ENCODE assay signal across 39 cellular contexts in genomic region chr2:53302455-53302854, GRCh38.
"Had no signal": no experiment of that assay in that cellular context is flagged by ENCODE, and none has a peak within 500 bp of the region (broad histone marks: within the 10 kb centered on the region; RNA-seq: fewer than 3 reads in every experiment).

No MANE protein-coding gene starts in this region.

- H3K27me3 ChIP-seq: adrenal gland, ascending aorta, brain microvascular endothelial cell, breast epithelium, cardiac muscle cell had no signal

- DNase-seq: activated effector memory CD4-positive, alpha-beta T cell treated with anti-CD3 and anti-CD28 coated beads, Interleukin-2, amount 50 U/mL, for 16 hours; activated effector memory CD4-positive, alpha-beta T cell treated with Interleukin-2 at 50 U/mL for 16 hours; activated gamma-delta T cell; activated gamma-delta T cell treated with Interleukin-2 at 50 U/mL for 16 hours; activated naive CD4-positive, alpha-beta T cell; activated naive CD4-positive, alpha-beta T cell treated with anti-CD3 and anti-CD28 coated beads for 36 hours; activated naive CD4-positive, alpha-beta T cell treated with anti-CD3 and anti-CD28 coated beads, Interleukin-2, amount 10 ng/mL, durations not matched to agents 7 days and 5 days; activated naive CD4-positive, alpha-beta T cell treated with anti-CD3 and anti-CD28 coated beads, Interleukin-2, amount 50 U/mL, for 16 hours; activated naive CD4-positive, alpha-beta T cell treated with Interleukin-2 at 50 U/mL for 16 hours; activated naive CD8-positive, alpha-beta T cell treated with anti-CD3 and anti-CD28 coated beads for 36 hours; activated naive CD8-positive, alpha-beta T cell treated with anti-CD3 and anti-CD28 coated beads, Interleukin-2, amount 10 ng/mL, durations not matched to agents 7 days and 5 days; activated naive CD8-positive, alpha-beta T cell treated with anti-CD3 and anti-CD28 coated beads, Interleukin-2, amount 50 U/mL, for 24 hours; activated T-cell treated with anti-CD3 and anti-CD28 coated beads, Interleukin-2, amount 50 U/mL, for 1 hour; activated T-cell treated with anti-CD3 and anti-CD28 coated beads, Interleukin-2, amount 50 U/mL, for 24 hours; activated T-cell treated with anti-CD3 and anti-CD28 coated beads, Interleukin-2, amount 50 U/mL, for 4 hours; activated T-cell treated with anti-CD3 and anti-CD28 coated beads, Interleukin-2, amount 50 U/mL, for 48 hours; activated T-cell treated with anti-CD3 and anti-CD28 coated beads, Interleukin-2, amount 50 U/mL, for 72 hours; adrenal gland; amniotic stem cell; amygdala; anterior cingulate cortex; aorta; brain microvascular endothelial cell; caudate nucleus; central memory CD4-positive, alpha-beta T cell; cerebellar nuclear complex had no signal

- H3K27me3 Mint-ChIP-seq: activated naive CD4-positive, alpha-beta T cell treated with anti-CD3 and anti-CD28 coated beads, Interleukin-2, amount 10 ng/mL, durations not matched to agents 7 days and 5 days; activated naive CD8-positive, alpha-beta T cell; activated naive CD8-positive, alpha-beta T cell treated with anti-CD3 and anti-CD28 coated beads for 36 hours; activated naive CD8-positive, alpha-beta T cell treated with anti-CD3 and anti-CD28 coated beads, Interleukin-2, amount 10 ng/mL, durations not matched to agents 7 days and 5 days; activated naive CD8-positive, alpha-beta T cell treated with anti-CD3 and anti-CD28 coated beads, Interleukin-2, amount 50 U/mL, for 24 hours; activated T-cell treated with anti-CD3 and anti-CD28 coated beads, Interleukin-2, amount 50 U/mL, for 24 hours; activated T-helper 17 cell treated with anti-CD3 and anti-CD28 coated beads, Interleukin-2, amount 50 U/mL, for 72 hours; central memory CD8-positive, alpha-beta T cell had no signal

- H3K9me3 Mint-ChIP-seq: activated naive CD4-positive, alpha-beta T cell treated with anti-CD3 and anti-CD28 coated beads for 36 hours; activated naive CD4-positive, alpha-beta T cell treated with anti-CD3 and anti-CD28 coated beads, Interleukin-2, amount 50 U/mL, for 24 hours; activated naive CD4-positive, alpha-beta T cell treated with anti-CD3 and anti-CD28 coated beads, Interleukin-2, amount 50 U/mL, for 72 hours; activated naive CD8-positive, alpha-beta T cell treated with anti-CD3 and anti-CD28 coated beads for 36 hours; activated naive CD8-positive, alpha-beta T cell treated with anti-CD3 and anti-CD28 coated beads, Interleukin-2, amount 10 ng/mL, durations not matched to agents 7 days and 5 days; activated T-cell treated with anti-CD3 and anti-CD28 coated beads, Interleukin-2, amount 50 U/mL, for 4 hours; activated T-cell treated with anti-CD3 and anti-CD28 coated beads, Interleukin-2, amount 50 U/mL, for 72 hours; activated T-helper 1 cell treated with anti-CD3 and anti-CD28 coated beads, Interleukin-12 subunit alpha, Interleukin-12 subunit beta, Interleukin-2, Interleukin-4 antibody, amounts not matched to agents 30 ng/mL and 10 ng/mL and 1 ng/mL, durations not matched to agents 14 hours and 24 hours and 36 hours; activated T-helper 17 cell treated with anti-CD3 and anti-CD28 coated beads, Interleukin-2, amount 50 U/mL, for 72 hours; activated T-helper 2 cell treated with anti-CD3 and anti-CD28 coated beads, Interferon-gamma antibody, Interleukin-2, Interleukin-4, amounts not matched to agents 10 μg/mL and 5 μg/mL and 100 μg/mL, durations not matched to agents 14 hours and 24 hours and 36 hours had no signal

- FAIRE-seq: astrocyte, bronchial epithelial cell had no signal

- H3K36me3 Mint-ChIP-seq: activated naive CD4-positive, alpha-beta T cell treated with anti-CD3 and anti-CD28 coated beads, Interleukin-2, amount 10 ng/mL, durations not matched to agents 7 days and 5 days; activated naive CD4-positive, alpha-beta T cell treated with anti-CD3 and anti-CD28 coated beads, Interleukin-2, amount 50 U/mL, for 24 hours; activated naive CD4-positive, alpha-beta T cell treated with anti-CD3 and anti-CD28 coated beads, Interleukin-2, amount 50 U/mL, for 72 hours; activated naive CD8-positive, alpha-beta T cell; activated naive CD8-positive, alpha-beta T cell treated with anti-CD3 and anti-CD28 coated beads for 36 hours; activated naive CD8-positive, alpha-beta T cell treated with anti-CD3 and anti-CD28 coated beads, Interleukin-2, amount 10 ng/mL, durations not matched to agents 7 days and 5 days; brain had no signal

- H3K4me3 ChIP-seq: adrenal gland, ascending aorta, breast epithelium, cardiac muscle cell had no signal

- H3K4me3 Mint-ChIP-seq: activated naive CD4-positive, alpha-beta T cell treated with anti-CD3 and anti-CD28 coated beads for 36 hours; activated naive CD4-positive, alpha-beta T cell treated with anti-CD3 and anti-CD28 coated beads, Interleukin-2, amount 10 ng/mL, durations not matched to agents 7 days and 5 days; activated naive CD4-positive, alpha-beta T cell treated with anti-CD3 and anti-CD28 coated beads, Interleukin-2, amount 50 U/mL, for 24 hours; activated naive CD8-positive, alpha-beta T cell; activated naive CD8-positive, alpha-beta T cell treated with anti-CD3 and anti-CD28 coated beads for 36 hours; activated naive CD8-positive, alpha-beta T cell treated with anti-CD3 and anti-CD28 coated beads, Interleukin-2, amount 10 ng/mL, durations not matched to agents 7 days and 5 days; activated naive CD8-positive, alpha-beta T cell treated with anti-CD3 and anti-CD28 coated beads, Interleukin-2, amount 50 U/mL, for 24 hours; activated T-cell treated with anti-CD3 and anti-CD28 coated beads, Interleukin-2, amount 50 U/mL, for 24 hours; activated T-cell treated with anti-CD3 and anti-CD28 coated beads, Interleukin-2, amount 50 U/mL, for 4 hours; activated T-cell treated with anti-CD3 and anti-CD28 coated beads, Interleukin-2, amount 50 U/mL, for 72 hours; activated T-helper 1 cell treated with anti-CD3 and anti-CD28 coated beads, Interleukin-12 subunit alpha, Interleukin-12 subunit beta, Interleukin-2, Interleukin-4 antibody, amounts not matched to agents 30 ng/mL and 10 ng/mL and 1 ng/mL, durations not matched to agents 14 hours and 24 hours and 36 hours; activated T-helper 17 cell treated with anti-CD3 and anti-CD28 coated beads, Interleukin-2, amount 50 U/mL, for 72 hours; brain; central memory CD8-positive, alpha-beta T cell had no signal

- H3K27ac ChIP-seq: adrenal gland, ascending aorta, brain microvascular endothelial cell, breast epithelium, cardiac muscle cell had no signal

- H3K4me1 Mint-ChIP-seq: activated naive CD4-positive, alpha-beta T cell treated with anti-CD3 and anti-CD28 coated beads, Interleukin-2, amount 10 ng/mL, durations not matched to agents 7 days and 5 days; activated naive CD4-positive, alpha-beta T cell treated with anti-CD3 and anti-CD28 coated beads, Interleukin-2, amount 50 U/mL, for 24 hours; activated naive CD8-positive, alpha-beta T cell treated with anti-CD3 and anti-CD28 coated beads for 36 hours; activated naive CD8-positive, alpha-beta T cell treated with anti-CD3 and anti-CD28 coated beads, Interleukin-2, amount 10 ng/mL, durations not matched to agents 7 days and 5 days; activated naive CD8-positive, alpha-beta T cell treated with anti-CD3 and anti-CD28 coated beads, Interleukin-2, amount 50 U/mL, for 24 hours; activated T-helper 17 cell treated with anti-CD3 and anti-CD28 coated beads, Interleukin-2, amount 50 U/mL, for 72 hours; brain; central memory CD8-positive, alpha-beta T cell had no signal

- H3K9me3 ChIP-seq: adrenal gland, ascending aorta, breast epithelium had no signal

- H3K27ac Mint-ChIP-seq: activated naive CD4-positive, alpha-beta T cell treated with anti-CD3 and anti-CD28 coated beads for 36 hours; activated naive CD4-positive, alpha-beta T cell treated with anti-CD3 and anti-CD28 coated beads, Interleukin-2, amount 10 ng/mL, durations not matched to agents 7 days and 5 days; activated naive CD4-positive, alpha-beta T cell treated with anti-CD3 and anti-CD28 coated beads, Interleukin-2, amount 50 U/mL, for 24 hours; activated naive CD4-positive, alpha-beta T cell treated with anti-CD3 and anti-CD28 coated beads, Interleukin-2, amount 50 U/mL, for 72 hours; activated naive CD8-positive, alpha-beta T cell; activated naive CD8-positive, alpha-beta T cell treated with anti-CD3 and anti-CD28 coated beads for 36 hours; activated naive CD8-positive, alpha-beta T cell treated with anti-CD3 and anti-CD28 coated beads, Interleukin-2, amount 10 ng/mL, durations not matched to agents 7 days and 5 days; activated naive CD8-positive, alpha-beta T cell treated with anti-CD3 and anti-CD28 coated beads, Interleukin-2, amount 50 U/mL, for 24 hours; activated T-cell treated with anti-CD3 and anti-CD28 coated beads, Interleukin-2, amount 50 U/mL, for 24 hours; activated T-cell treated with anti-CD3 and anti-CD28 coated beads, Interleukin-2, amount 50 U/mL, for 72 hours; activated T-helper 1 cell treated with anti-CD3 and anti-CD28 coated beads, Interleukin-12 subunit alpha, Interleukin-12 subunit beta, Interleukin-2, Interleukin-4 antibody, amounts not matched to agents 30 ng/mL and 10 ng/mL and 1 ng/mL, durations not matched to agents 14 hours and 24 hours and 36 hours; activated T-helper 17 cell treated with anti-CD3 and anti-CD28 coated beads, Interleukin-2, amount 50 U/mL, for 72 hours; activated T-helper 2 cell treated with anti-CD3 and anti-CD28 coated beads, Interferon-gamma antibody, Interleukin-2, Interleukin-4, amounts not matched to agents 10 μg/mL and 5 μg/mL and 100 μg/mL, durations not matched to agents 14 hours and 24 hours and 36 hours; brain had no signal

- H3K4me1 ChIP-seq: adrenal gland, ascending aorta, breast epithelium had no signal

- ATAC-seq: activated naive CD4-positive, alpha-beta T cell treated with anti-CD3 and anti-CD28 coated beads, Interleukin-2, amount 50 U/mL, for 72 hours; activated naive CD8-positive, alpha-beta T cell treated with anti-CD3 and anti-CD28 coated beads, Interleukin-2, amount 50 U/mL, for 24 hours; activated T-cell treated with anti-CD3 and anti-CD28 coated beads, Interleukin-2, amount 50 U/mL, for 4 hours; activated T-cell treated with anti-CD3 and anti-CD28 coated beads, Interleukin-2, amount 50 U/mL, for 72 hours; activated T-helper 17 cell treated with anti-CD3 and anti-CD28 coated beads, Interleukin-2, amount 50 U/mL, for 72 hours had no signal

- H3K36me3 ChIP-seq: adrenal gland, ascending aorta, brain microvascular endothelial cell, breast epithelium, cardiac muscle cell had no signal
